ENCODE assay signal across 8 cellular contexts in the genomic region with DNA sequence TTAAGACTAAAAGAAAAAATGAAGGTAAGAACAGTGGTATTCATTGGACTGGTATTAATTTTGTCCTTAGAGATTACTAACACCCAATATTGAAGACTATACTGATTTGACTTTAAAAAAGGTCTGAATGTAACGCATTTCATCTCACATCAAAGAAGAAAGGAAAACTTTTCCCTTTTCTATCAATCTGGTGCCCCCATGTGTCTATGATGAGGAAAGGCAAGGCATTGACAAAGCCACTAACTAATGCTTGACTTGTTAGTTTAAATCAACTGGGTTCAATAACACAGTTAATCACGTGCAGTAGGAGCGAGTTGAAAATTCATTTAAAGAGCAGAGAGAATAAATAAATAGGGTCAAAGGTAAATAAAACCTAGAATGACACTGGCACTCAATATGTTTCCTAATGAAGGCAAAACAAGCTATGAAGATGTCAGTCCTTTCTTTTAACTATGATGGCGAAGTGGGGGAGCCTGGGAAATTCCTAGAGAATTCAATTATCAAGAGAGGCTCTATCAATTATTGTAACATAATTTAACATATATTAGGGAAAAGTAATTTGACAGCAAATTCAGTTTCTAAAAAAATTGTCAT.
A peak's percentile ranks its signal among the peaks of the same experiment; 100 is the strongest.
DNase-seq lines count a peak whose midpoint lies in the region; ATAC-seq and TF ChIP-seq lines count a peak whose summit lies in the region.

No MANE protein-coding gene starts in this region.

- no peaks in the 10 kb centered on the region for H3K27me3 Mint-ChIP-seq in activated T-helper 17 cell treated with anti-CD3 and anti-CD28 coated beads, Interleukin-2, amount 50 U/mL, for 72 hours

- peaks cover 24% of the 10 kb centered on the region for H3K4me1 Mint-ChIP-seq in activated T-helper 17 cell treated with anti-CD3 and anti-CD28 coated beads, Interleukin-2, amount 50 U/mL, for 72 hours

- no peaks in the 10 kb centered on the region for H3K4me1 ChIP-seq in body of pancreas

- ATAC-seq in body of pancreas: peak; percentile 42
- ATAC-seq in HG03196 (IDR thresholded peaks at IDR 0.05; ENCODE audit: unreplicated experiment): no peak
- no peak for ATAC-seq in HG03108 (IDR thresholded peaks at IDR 0.05; ENCODE audit: unreplicated experiment)
- ATAC-seq in activated T-helper 17 cell treated with anti-CD3 and anti-CD28 coated beads, Interleukin-2, amount 50 U/mL, for 72 hours (replicated peaks): no peak

- 33 to 37% methylated on average over 4 of the region's 4 CpGs for WGBS in body of pancreas, 2 donors

- no peaks in the 10 kb centered on the region for H3K36me3 ChIP-seq in body of pancreas (replicated peaks in 1 of 2; ENCODE audit: insufficient read depth in 1 of 2, low read depth in 2 of 2)

- peaks cover 45% of the 10 kb centered on the region for H3K36me3 Mint-ChIP-seq in activated T-helper 17 cell treated with anti-CD3 and anti-CD28 coated beads, Interleukin-2, amount 50 U/mL, for 72 hours (ENCODE audit: low read depth)

- H3K27ac ChIP-seq in body of pancreas: no peak overlapping the region

- H3K27ac Mint-ChIP-seq in activated T-helper 17 cell treated with anti-CD3 and anti-CD28 coated beads, Interleukin-2, amount 50 U/mL, for 72 hours: no peak overlapping the region

- no peaks in the 10 kb centered on the region for H3K9me3 ChIP-seq in body of pancreas

- no peaks in the 10 kb centered on the region for H3K27me3 ChIP-seq in body of pancreas

- H3K4me3 ChIP-seq in body of pancreas: no peak overlapping the region

- peak; percentile 37 to 80 (median 66) for TF ChIP-seq CTCF in body of pancreas (IDR thresholded peaks at IDR 0.05)

- TF ChIP-seq POLR2A in body of pancreas (IDR thresholded peaks at IDR 0.05): no peak

- DNase-seq in NCI-H2171 treated with DMSO at 0.1 percent for 48 hours (lab: John Stamatoyannopoulos, UW) (peak; percentile 54), NCI-H2171 (lab: John Stamatoyannopoulos, UW) (no peak), NCI-H1436 (lab: John Stamatoyannopoulos, UW) (peak; percentile 39), body of pancreas (no peak), left kidney (ENCODE audit: low read depth, low spot score) (peak; percentile 59)

- H3K4me3 Mint-ChIP-seq in activated T-helper 17 cell treated with anti-CD3 and anti-CD28 coated beads, Interleukin-2, amount 50 U/mL, for 72 hours: no peak overlapping the region

- H3K9me3 Mint-ChIP-seq in activated T-helper 17 cell treated with anti-CD3 and anti-CD28 coated beads, Interleukin-2, amount 50 U/mL, for 72 hours: peaks cover 5% of the 10 kb centered on the region

- intact Hi-C loops in body of pancreas (cut with DNase I): no loop called here

Comparison
In these comparisons a context has a peak if more than half of its experiments do, and no peak if none do; other contexts are left out.
1. DNase-seq: peak in NCI-H2171 treated with DMSO at 0.1 percent for 48 hours (single experiment), NCI-H1436 (single experiment) and left kidney (single experiment); none in NCI-H2171 (single experiment) and body of pancreas (0 of 4).